ENCODE assay signal across 12 cellular contexts in genomic region chr3:16741890-16742289, GRCh38.
DNase-seq lines count a peak whose midpoint lies in the region; ATAC-seq and TF ChIP-seq lines count a peak whose summit lies in the region.
"Had no signal": no experiment of that assay in that cellular context is flagged by ENCODE, and none has a peak within 500 bp of the region (broad histone marks: within the 10 kb centered on the region; RNA-seq: fewer than 3 reads in every experiment).

No MANE protein-coding gene starts in this region.

- no peak for TF ChIP-seq CTCF in heart right ventricle (IDR thresholded peaks at IDR 0.05)
- no peak for TF ChIP-seq CTCF in PC-9 (conservative IDR thresholded peaks at IDR 0.05)

- H3K4me1 ChIP-seq in heart right ventricle (peaks cover 0 to 15% (median 6%) of the 10 kb centered on the region in 9 donors), PC-9 (replicated peaks; ENCODE audit: insufficient read depth) (no peaks in the 10 kb centered on the region)
- H3K4me1 ChIP-seq: parathyroid adenoma had no signal

- no peak overlapping the region for H3K4me3 ChIP-seq in heart right ventricle
- no peak overlapping the region for H3K4me3 ChIP-seq in PC-9

- POLR2A ChIA-PET in PC-9 (lab: Charles Lee; ENCODE audit: unreplicated experiment): no interaction called here

- no peak overlapping the region for H2AFZ ChIP-seq in PC-9
- H2AFZ ChIP-seq: parathyroid adenoma had no signal

- H3K9me2 ChIP-seq in PC-9 (ENCODE audit: insufficient read depth): no peaks in the 10 kb centered on the region

- peak; percentile 84 for ATAC-seq in GM18870 (IDR thresholded peaks at IDR 0.05; ENCODE audit: unreplicated experiment)
- peak; percentile 72 to 100 (median 98) for ATAC-seq in heart right ventricle
- ATAC-seq: HCT116 had no signal

- WGBS in heart right ventricle, 2 donors: 24 to 35% methylated on average over 4 of the region's 4 CpGs

- no TSS peak for BruUV-seq in PC-9 (replicated peaks; lab: Mats Ljungman, UMichigan)

- peak overlapping the region in 9 of 10 donors; percentile 30 to 78 (median 56) for H3K27ac ChIP-seq in heart right ventricle
- no peak overlapping the region for H3K27ac ChIP-seq in PC-9
- H3K27ac ChIP-seq: parathyroid adenoma had no signal

- no peaks in the 10 kb centered on the region for H4K20me1 ChIP-seq in PC-9 (ENCODE audit: insufficient read depth)

- no peak overlapping the region for H3K4me2 ChIP-seq in PC-9

- intact Hi-C loops in heart right ventricle (cut with DNase I): loop anchor here in 1 of 10 donors (2.0 kb wide), 1 partner anchor 27 kb away; no protein-coding TSS in a partner anchor
- intact Hi-C loops in PC-9 (cut with micrococcal nuclease; ENCODE audit: unreplicated experiment): no loop called here

- H3K36me3 ChIP-seq in heart right ventricle (no peaks in the 10 kb centered on the region), PC-9 (ENCODE audit: low read depth) (0 out of 2 replicates have a peak, but pooled peaks cover 4% of the 10 kb centered on the region)

- H3K27me3 ChIP-seq in heart right ventricle (no peaks in the 10 kb centered on the region), PC-9 (ENCODE audit: insufficient read depth, low read depth) (no peaks in the 10 kb centered on the region)

- CTCF ChIA-PET in PC-9 (lab: Charles Lee): no interaction called here

- H3K9me3 ChIP-seq in heart right ventricle (peaks cover 0 to 12% (median 0%) of the 10 kb centered on the region in 11 donors), PC-9 (ENCODE audit: insufficient read depth, low read depth) (peaks cover 34% of the 10 kb centered on the region)

- no peaks in the 10 kb centered on the region for H3F3A ChIP-seq in PC-9 (ENCODE audit: insufficient read depth, low read depth)

- H3K79me2 ChIP-seq in PC-9 (ENCODE audit: low read depth): no peaks in the 10 kb centered on the region
- H3K79me2 ChIP-seq: parathyroid adenoma had no signal

- DNase-seq in AG08395 (ENCODE audit: low spot score): peak; percentile 72
- peak; percentile 62 for DNase-seq in HT1080 (ENCODE audit: low read depth)
- DNase-seq in heart right ventricle: peak; percentile 13 to 53
- DNase-seq in iPS-NIHi11 (ENCODE audit: low spot score): no peak
- DNase-seq in NCI-H1105 (lab: John Stamatoyannopoulos, UW): no peak
- DNase-seq in SW480 (ENCODE audit: low spot score): no peak
- DNase-seq in PC-9: no peak
- DNase-seq: activated CD4-positive, CD25-positive, alpha-beta regulatory T cell treated with anti-CD3 and anti-CD28 coated beads, Interleukin-2, amount 50 U/mL, for 72 hours; CD4-positive, CD25-positive, alpha-beta regulatory T cell had no signal

Comparison
In these comparisons a context has a peak if more than half of its experiments do, and no peak if none do; other contexts are left out.
1. DNase-seq: peak in AG08395 (single experiment), HT1080 (single experiment) and heart right ventricle (2 of 2); none in iPS-NIHi11 (single experiment), NCI-H1105 (single experiment), SW480 (single experiment) and PC-9 (0 of 2).